Comparison of ENCODE assay signal across 9 cellular contexts in the genomic region with DNA sequence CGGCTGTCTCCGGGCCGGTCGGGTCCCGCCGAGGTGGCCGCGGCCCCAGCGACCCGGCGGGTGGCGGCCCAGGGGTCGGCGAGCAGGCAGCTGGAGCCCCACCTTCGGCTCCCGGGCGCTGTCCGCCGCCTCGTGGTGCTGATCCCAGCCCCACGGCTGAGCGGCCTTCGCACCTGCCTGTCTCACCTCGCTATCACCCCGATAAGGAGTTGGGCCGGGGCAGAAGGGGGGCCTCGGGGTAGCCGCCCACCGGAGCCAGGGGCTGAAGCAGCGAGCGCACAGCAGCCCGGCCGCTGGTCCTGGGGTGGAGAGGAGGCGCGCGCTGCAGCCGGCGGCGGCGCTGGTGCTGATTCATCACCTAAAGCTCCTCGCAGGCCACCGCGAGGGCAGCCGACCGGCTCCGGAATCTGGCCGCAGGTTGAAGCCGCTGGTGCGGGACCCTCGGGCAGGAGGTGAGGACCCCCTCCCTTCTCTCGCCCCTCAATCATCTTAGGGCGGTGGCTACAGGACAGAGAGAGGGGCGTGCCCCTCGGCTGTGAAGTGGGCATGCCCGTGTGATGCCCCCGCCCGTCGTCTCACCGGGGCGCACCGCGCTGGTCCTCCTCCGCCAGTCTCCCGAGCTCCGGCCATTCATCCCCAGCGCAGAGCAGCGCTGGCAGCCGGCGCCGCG. TPM values are rescaled to one million over a fixed set of nuclear protein-coding genes. Genes with fewer than 3 reads are reported as not detected.
DNase-seq lines count a peak whose midpoint lies in the region; ATAC-seq and TF ChIP-seq lines count a peak whose summit lies in the region.
"Had no signal": no experiment of that assay in that cellular context is flagged by ENCODE, and none has a peak within 500 bp of the region (broad histone marks: within the 10 kb centered on the region; RNA-seq: fewer than 3 reads in every experiment).

No MANE protein-coding gene starts in this region.

- H3K27ac ChIP-seq in heart right ventricle: no peak overlapping the region
- H3K27ac ChIP-seq in rectal smooth muscle tissue (ENCODE audit: low read depth, low read length): no peak overlapping the region

- intact Hi-C loops in heart right ventricle (cut with DNase I): no loop called here

- no peak for TF ChIP-seq CTCF in heart right ventricle (IDR thresholded peaks at IDR 0.05)

- H3K4me1 ChIP-seq in heart right ventricle (peaks cover 11 to 31% (median 27%) of the 10 kb centered on the region in 9 donors), rectal smooth muscle tissue (ENCODE audit: control insufficient read depth, insufficient read depth, low read length) (no peaks in the 10 kb centered on the region)

- no peak overlapping the region for H3K27ac Mint-ChIP-seq in activated T-cell treated with anti-CD3 and anti-CD28 coated beads, Interleukin-2, amount 50 U/mL, for 72 hours
- H3K27ac Mint-ChIP-seq: IgD-negative memory B cell had no signal

- peak overlapping the region; percentile 35 to 57 (median 48) for H3K4me3 ChIP-seq in heart right ventricle
- peak overlapping the region; percentile 27 for H3K4me3 ChIP-seq in rectal smooth muscle tissue (ENCODE audit: low read length)

- peaks cover 64% of the 10 kb centered on the region for H3K27me3 Mint-ChIP-seq in activated T-cell treated with anti-CD3 and anti-CD28 coated beads, Interleukin-2, amount 50 U/mL, for 72 hours (ENCODE audit: low read depth)

- H3K27me3 ChIP-seq in heart right ventricle: peaks cover 14 to 96% (median 79%) of the 10 kb centered on the region in 7 donors
- peaks cover 10% of the 10 kb centered on the region for H3K27me3 ChIP-seq in rectal smooth muscle tissue (ENCODE audit: control insufficient read depth, insufficient read depth, low read length)

- no peaks in the 10 kb centered on the region for H3K36me3 Mint-ChIP-seq in activated T-cell treated with anti-CD3 and anti-CD28 coated beads, Interleukin-2, amount 50 U/mL, for 72 hours (ENCODE audit: insufficient read depth in 2 of 2)

- no peaks in the 10 kb centered on the region for H3K9me3 Mint-ChIP-seq in activated T-cell treated with anti-CD3 and anti-CD28 coated beads, Interleukin-2, amount 50 U/mL, for 72 hours

- no peaks in the 10 kb centered on the region for H3K4me1 Mint-ChIP-seq in activated T-cell treated with anti-CD3 and anti-CD28 coated beads, Interleukin-2, amount 50 U/mL, for 72 hours (ENCODE audit: low read depth)

- H3K9me3 ChIP-seq in heart right ventricle: no peaks in the 10 kb centered on the region

- WGBS in heart right ventricle, 2 donors: 0% methylated on average over 63 to 71 of the region's 71 CpGs

- peak; percentile 65 to 77 for ATAC-seq in activated T-cell treated with anti-CD3 and anti-CD28 coated beads, Interleukin-2, amount 50 U/mL, for 72 hours (replicated peaks in 1 of 2)
- peak; percentile 67 to 93 (median 79) for ATAC-seq in heart right ventricle
- ATAC-seq in HG02852 (IDR thresholded peaks at IDR 0.05; ENCODE audit: unreplicated experiment): no peak
- ATAC-seq in HG02973 (IDR thresholded peaks at IDR 0.05; ENCODE audit: unreplicated experiment): no peak
- no peak for ATAC-seq in HG03457 (IDR thresholded peaks at IDR 0.05; ENCODE audit: unreplicated experiment)

- DNase-seq in EL: peak; percentile 61
- peak; percentile 16 for DNase-seq in LoVo (ENCODE audit: low spot score)
- peak; percentile 50 to 54 for DNase-seq in activated T-cell treated with anti-CD3 and anti-CD28 coated beads, Interleukin-2, amount 50 U/mL, for 72 hours
- DNase-seq in heart right ventricle: peak in 1 of 2 donors; percentile 43

- H3K36me3 ChIP-seq in heart right ventricle: no peaks in the 10 kb centered on the region
- no peaks in the 10 kb centered on the region for H3K36me3 ChIP-seq in rectal smooth muscle tissue (ENCODE audit: control insufficient read depth, insufficient read depth, low read length)

- H3K9ac ChIP-seq in rectal smooth muscle tissue (ENCODE audit: low read length): no peak overlapping the region

- peak overlapping the region; percentile 71 to 74 for H3K4me3 Mint-ChIP-seq in activated T-cell treated with anti-CD3 and anti-CD28 coated beads, Interleukin-2, amount 50 U/mL, for 72 hours

RNA-seq across cellular contexts. Expression of a gene that starts 0.6 kb away (rescaled TPM):
- total RNA-seq in activated T-cell treated with anti-CD3 and anti-CD28 coated beads, Interleukin-2, amount 50 U/mL, for 72 hours: under 1 TPM in 1 of 2 donors, not detected in 1; 0.12 TPM
- under 1 TPM in 4 of 10 donors, not detected in 6; 0.05 to 0.28 (median 0.11) TPM for total RNA-seq in heart right ventricle
- polyA plus RNA-seq in heart right ventricle: not detected
- polyA plus RNA-seq: IgD-negative memory B cell had no signal

Comparison
In these comparisons a context has a peak if more than half of its experiments do, and no peak if none do; other contexts are left out.
1. ATAC-seq: peak in activated T-cell treated with anti-CD3 and anti-CD28 coated beads, Interleukin-2, amount 50 U/mL, for 72 hours (2 of 2) and heart right ventricle (8 of 8); none in HG02852 (single experiment), HG02973 (single experiment) and HG03457 (single experiment).